ENCODE assay signal across 20 cellular contexts in the genomic region with DNA sequence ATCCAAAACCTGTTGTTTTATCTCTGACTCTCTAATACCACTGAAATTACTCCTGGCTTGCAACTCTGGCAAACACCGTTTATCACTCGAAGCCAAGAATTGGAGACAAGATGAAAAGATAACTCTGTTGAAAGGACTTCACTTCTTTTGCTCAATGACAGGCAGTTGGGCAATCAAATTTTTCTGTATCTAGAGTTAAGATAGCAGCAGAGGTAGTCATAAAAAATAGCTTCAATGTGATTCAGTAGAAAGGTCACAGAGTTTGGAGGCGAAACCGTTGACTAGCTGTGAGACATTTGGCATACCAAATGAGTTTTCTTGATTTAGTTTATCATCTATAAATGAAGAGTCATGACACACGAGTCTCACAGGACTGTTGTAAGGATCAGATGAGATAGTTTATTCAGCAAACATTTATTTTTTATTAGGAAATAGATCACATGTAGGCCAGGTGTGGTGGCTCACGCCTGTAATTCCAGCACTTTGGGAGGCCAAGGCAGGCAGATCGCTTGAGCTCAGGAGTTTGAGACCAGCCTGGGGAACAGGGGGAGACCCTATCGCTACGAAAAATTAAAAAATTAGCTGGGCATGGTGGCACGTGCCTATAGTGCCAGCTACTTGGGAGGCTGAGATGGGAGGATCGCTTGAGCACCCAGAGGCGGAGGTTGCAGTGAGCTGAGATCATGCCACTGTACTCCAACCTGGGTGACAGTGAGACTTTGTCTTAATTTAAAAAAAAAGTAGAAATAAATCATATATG. TPM values are rescaled to one million over a fixed set of nuclear protein-coding genes. Genes with fewer than 3 reads are reported as not detected.
DNase-seq lines count a peak whose midpoint lies in the region; ATAC-seq, FAIRE-seq and TF ChIP-seq lines count a peak whose summit lies in the region.
"Had no signal": no experiment of that assay in that cellular context is flagged by ENCODE, and none has a peak within 500 bp of the region (broad histone marks: within the 10 kb centered on the region; RNA-seq: fewer than 3 reads in every experiment).

No MANE protein-coding gene starts in this region.

- H3K9me3 ChIP-seq in A549: peaks cover 7% of the 10 kb centered on the region; the same call in 2 of the 3 replicates
- H3K9me3 ChIP-seq: suprapubic skin had no signal

- DNase-seq in A549 (ENCODE audit: low read depth in 1 of 2, low spot score in 1 of 2) (peak in 1 of 2 experiments; percentile 54), HS-5 (ENCODE audit: low read depth) (peak; percentile 72), amniotic epithelial cell (ENCODE audit: low read depth) (peak; percentile 95), foreskin fibroblast (peak; percentile 62 to 71), GM12891 (ENCODE audit: insufficient read length, low spot score) (no peak)
- DNase-seq in stimulated activated CD4-positive, alpha-beta T cell treated with anti-CD3 and anti-CD28 coated beads, Interleukin-2, amount 100 ng/mL, for 24 hours: no peak
- no peak for DNase-seq in stimulated activated CD4-positive, alpha-beta T cell treated with anti-CD3 and anti-CD28 coated beads, Interleukin-4, amount 100 ng/mL, for 4 hours
- no peak for DNase-seq in activated T-helper 2 cell treated with anti-CD3 and anti-CD28 coated beads, Interferon-gamma antibody, Interleukin-2, Interleukin-4, amounts not matched to agents 10 μg/mL and 5 μg/mL and 100 μg/mL, durations not matched to agents 14 hours and 24 hours and 36 hours (ENCODE audit: low spot score)
- DNase-seq: 8988T; activated CD8-positive, alpha-beta memory T cell treated with anti-CD3 and anti-CD28 coated beads for 24 hours; activated naive CD8-positive, alpha-beta T cell treated with anti-CD3 and anti-CD28 coated beads, Interleukin-2, amount 10 ng/mL, durations not matched to agents 7 days and 5 days; hypothalamus; kidney glomerular epithelial cell; NCI-H1930; NCI-H510A treated with DMSO at 0.1 percent for 48 hours; stimulated activated CD8-positive, alpha-beta memory T cell treated with anti-CD3 and anti-CD28 coated beads, Interleukin-4, amount 100 ng/mL, for 48 hours had no signal

- ATAC-seq in A549: peak in 1 of 2 experiments; percentile 5; a peak in 1 of 6 replicates
- ATAC-seq: esophagus mucosa; natural killer cell treated with Interleukin-12 subunit alpha and Interleukin-12 subunit beta and Interleukin-15 and Interleukin-18, amount 100 ng/mL, for 72 hours had no signal

- peak; percentile 77 for FAIRE-seq in A549 (lab: Jason Lieb, UNC)
- no peak for FAIRE-seq in GM12891 (lab: Jason Lieb, UNC)
- FAIRE-seq: H1 had no signal

- H3K27ac Mint-ChIP-seq in activated T-helper 2 cell treated with anti-CD3 and anti-CD28 coated beads, Interferon-gamma antibody, Interleukin-2, Interleukin-4, amounts not matched to agents 10 μg/mL and 5 μg/mL and 100 μg/mL, durations not matched to agents 14 hours and 24 hours and 36 hours: no peak overlapping the region
- H3K27ac Mint-ChIP-seq: activated naive CD8-positive, alpha-beta T cell treated with anti-CD3 and anti-CD28 coated beads, Interleukin-2, amount 10 ng/mL, durations not matched to agents 7 days and 5 days; natural killer cell treated with Interleukin-12 subunit alpha and Interleukin-12 subunit beta and Interleukin-15 and Interleukin-18, amount 100 ng/mL, for 72 hours had no signal

- peaks cover 15% of the 10 kb centered on the region for H3K4me1 Mint-ChIP-seq in activated T-helper 2 cell treated with anti-CD3 and anti-CD28 coated beads, Interferon-gamma antibody, Interleukin-2, Interleukin-4, amounts not matched to agents 10 μg/mL and 5 μg/mL and 100 μg/mL, durations not matched to agents 14 hours and 24 hours and 36 hours (ENCODE audit: low read depth)

- TF ChIP-seq CTCF in A549 (IDR thresholded peaks at IDR 0.05): no peak
- TF ChIP-seq CTCF in foreskin fibroblast (IDR thresholded peaks at IDR 0.05; ENCODE audit: low read depth, low read length): no peak

- H3K9me3 Mint-ChIP-seq in activated T-helper 2 cell treated with anti-CD3 and anti-CD28 coated beads, Interferon-gamma antibody, Interleukin-2, Interleukin-4, amounts not matched to agents 10 μg/mL and 5 μg/mL and 100 μg/mL, durations not matched to agents 14 hours and 24 hours and 36 hours: no peaks in the 10 kb centered on the region
- H3K9me3 Mint-ChIP-seq: natural killer cell treated with Interleukin-12 subunit alpha and Interleukin-12 subunit beta and Interleukin-15 and Interleukin-18, amount 100 ng/mL, for 72 hours had no signal

- CTCF ChIA-PET in A549 (lab: Yijun Ruan, JAX): interaction anchor here (0.9 to 2.8 kb wide), 14 partner anchors 8 to 171 kb away, joined by 3 to 50 read pairs (median 8); a partner anchor contains a TSS

- peak overlapping the region; percentile 62 to 88 for H3K27ac ChIP-seq in A549
- H3K27ac ChIP-seq: suprapubic skin had no signal

- H3K4me1 ChIP-seq in A549: peaks cover 30% of the 10 kb centered on the region

- H3K36me3 Mint-ChIP-seq in activated T-helper 2 cell treated with anti-CD3 and anti-CD28 coated beads, Interferon-gamma antibody, Interleukin-2, Interleukin-4, amounts not matched to agents 10 μg/mL and 5 μg/mL and 100 μg/mL, durations not matched to agents 14 hours and 24 hours and 36 hours (ENCODE audit: low read depth): peaks cover 5% of the 10 kb centered on the region

- H3K4me3 ChIP-seq in A549 (no peak overlapping the region), foreskin fibroblast (ENCODE audit: low read depth in 1 of 2, low read length in 2 of 2) (no peak overlapping the region)
- H3K4me3 ChIP-seq: suprapubic skin had no signal

- intact Hi-C loops in activated T-helper 2 cell treated with anti-CD3 and anti-CD28 coated beads, Interferon-gamma antibody, Interleukin-2, Interleukin-4, amounts not matched to agents 10 μg/mL and 5 μg/mL and 100 μg/mL, durations not matched to agents 14 hours and 24 hours and 36 hours (cut with micrococcal nuclease): loop anchor here (10.0 kb wide), 2 partner anchors 549 to 739 kb away; a partner anchor contains a TSS

- no peak overlapping the region for H3K4me3 Mint-ChIP-seq in activated T-helper 2 cell treated with anti-CD3 and anti-CD28 coated beads, Interferon-gamma antibody, Interleukin-2, Interleukin-4, amounts not matched to agents 10 μg/mL and 5 μg/mL and 100 μg/mL, durations not matched to agents 14 hours and 24 hours and 36 hours (ENCODE audit: low read depth)
- H3K4me3 Mint-ChIP-seq: activated naive CD8-positive, alpha-beta T cell treated with anti-CD3 and anti-CD28 coated beads, Interleukin-2, amount 10 ng/mL, durations not matched to agents 7 days and 5 days; natural killer cell treated with Interleukin-12 subunit alpha and Interleukin-12 subunit beta and Interleukin-15 and Interleukin-18, amount 100 ng/mL, for 72 hours had no signal

- TF ChIP-seq POLR2A in A549 (IDR thresholded peaks at IDR 0.05; ENCODE audit: low read length) (no peak), GM12891 (IDR thresholded peaks at IDR 0.05; ENCODE audit: low read depth, low read length) (no peak)

- POLR2A ChIA-PET in A549 (lab: Yijun Ruan, JAX): interaction anchor here (0.6 to 1.9 kb wide), 6 partner anchors 12 to 183 kb away, joined by 3 to 13 read pairs (median 4); a partner anchor contains a TSS

- 64% methylated on average over 12 of the region's 12 CpGs for WGBS in A549 (ENCODE audit: missing lambda C conversion rate)

- TF ChIP-seq EP300 in A549 (IDR thresholded peaks at IDR 0.05): peak; percentile 72 to 79; a peak in 4 of 5 replicates

- peaks cover 3% of the 10 kb centered on the region for H3K27me3 Mint-ChIP-seq in activated T-helper 2 cell treated with anti-CD3 and anti-CD28 coated beads, Interferon-gamma antibody, Interleukin-2, Interleukin-4, amounts not matched to agents 10 μg/mL and 5 μg/mL and 100 μg/mL, durations not matched to agents 14 hours and 24 hours and 36 hours (ENCODE audit: low read depth)
- H3K27me3 Mint-ChIP-seq: natural killer cell treated with Interleukin-12 subunit alpha and Interleukin-12 subunit beta and Interleukin-15 and Interleukin-18, amount 100 ng/mL, for 72 hours had no signal

- TF ChIP-seq RAD21 in A549 (conservative IDR thresholded peaks at IDR 0.05 in 1 of 2, IDR thresholded peaks at IDR 0.05 in 1 of 2): no peak; a peak in 2 of 5 replicates

- peak overlapping the region; percentile 24 for H3K4me2 ChIP-seq in A549

TF ChIP-seq in A549, 52 proteins besides CTCF, POLR2A, EP300 and RAD21 (continues in another document):
- TF ChIP-seq MYC (IDR thresholded peaks at IDR 0.05; ENCODE audit: borderline replicate concordance, low read length): no peak
- no peak for TF ChIP-seq HOXA7 (CRISPR knock-in tag; IDR thresholded peaks at IDR 0.05)
- TF ChIP-seq TFCP2L1 (CRISPR knock-in tag; IDR thresholded peaks at IDR 0.05): no peak
- no peak for TF ChIP-seq RCOR1 (IDR thresholded peaks at IDR 0.05; ENCODE audit: low read depth, low read length)
- TF ChIP-seq, protein P1, sequence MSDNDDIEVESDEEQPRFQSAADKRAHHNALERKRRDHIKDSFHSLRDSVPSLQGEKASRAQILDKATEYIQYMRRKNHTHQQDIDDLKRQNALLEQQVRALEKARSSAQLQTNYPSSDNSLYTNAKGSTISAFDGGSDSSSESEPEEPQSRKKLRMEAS (IDR thresholded peaks at IDR 0.05): no peak

TF ChIP-seq in GM12891, 5 proteins besides CTCF, POLR2A, EP300 and RAD21:
- no peak for TF ChIP-seq SPI1 (IDR thresholded peaks at IDR 0.05; ENCODE audit: low read depth, low read length)
- TF ChIP-seq POU2F2 (IDR thresholded peaks at IDR 0.05; ENCODE audit: low read depth, low read length): no peak
- TF ChIP-seq POLR2AphosphoS5 (IDR thresholded peaks at IDR 0.05; ENCODE audit: low read depth, low read length): no peak
- no peak for TF ChIP-seq PAX5 (IDR thresholded peaks at IDR 0.05; ENCODE audit: insufficient read depth, low read length, severe bottlenecking)
- TF ChIP-seq TAF1 (IDR thresholded peaks at IDR 0.05; ENCODE audit: low read depth, low read length): no peak

RNA-seq across cellular contexts. Expression of a gene that starts 23.6 kb away (rescaled TPM):
- 1,636 and 1,761 TPM in 2 replicates for polyA plus RNA-seq in A549 (2011; rRNA removed)
- polyA plus RNA-seq in A549 (2012; cell fraction: cytosol; rRNA removed): 1,617 and 1,738 TPM in 2 replicates
- polyA plus RNA-seq in A549 (2012; cell fraction: nucleus; rRNA removed): 1,542 and 1,798 TPM in 2 replicates
- 4,339 to 6,918 TPM (median 6,205 TPM) in 3 replicates for polyA plus RNA-seq in A549 (2017; fragmentation: RNase III; extraction: RNeasy Plus Mini Kit Qiagen cat#74134 plus additional on column Dnase treatment)
- polyA minus RNA-seq in A549 (2011; rRNA and poly(A)+ RNA removed): 620 and 678 TPM in 2 replicates
- total RNA-seq in activated T-helper 2 cell treated with anti-CD3 and anti-CD28 coated beads, Interferon-gamma antibody, Interleukin-2, Interleukin-4, amounts not matched to agents 10 μg/mL and 5 μg/mL and 100 μg/mL, durations not matched to agents 14 hours and 24 hours and 36 hours: 102 and 107 TPM in 2 replicates
- polyA plus RNA-seq in GM12891 (2012; ENCODE audit: low read depth, missing spikeins): 82.2 TPM

Comparison
In these comparisons a context has a peak if more than half of its experiments do, and no peak if none do; other contexts are left out.
1. DNase-seq: peak in HS-5 (single experiment), amniotic epithelial cell (single experiment) and foreskin fibroblast (2 of 2); none in stimulated activated CD4-positive, alpha-beta T cell treated with anti-CD3 and anti-CD28 coated beads, Interleukin-2, amount 100 ng/mL, for 24 hours (0 of 2), stimulated activated CD4-positive, alpha-beta T cell treated with anti-CD3 and anti-CD28 coated beads, Interleukin-4, amount 100 ng/mL, for 4 hours (0 of 2), activated T-helper 2 cell treated with anti-CD3 and anti-CD28 coated beads, Interferon-gamma antibody, Interleukin-2, Interleukin-4, amounts not matched to agents 10 μg/mL and 5 μg/mL and 100 μg/mL, durations not matched to agents 14 hours and 24 hours and 36 hours (single experiment) and GM12891 (single experiment).